ENCODE assay signal across 11 cellular contexts in genomic region chr1:115213130-115213529, GRCh38.
"Had no signal": no experiment of that assay in that cellular context is flagged by ENCODE, and none has a peak within 500 bp of the region (broad histone marks: within the 10 kb centered on the region; RNA-seq: fewer than 3 reads in every experiment).

No MANE protein-coding gene starts in this region.

- H3K9me3 ChIP-seq: HAP-1 had no signal

- H3K4me2 ChIP-seq: GM23338 had no signal

- H2AFZ ChIP-seq: GM23248, GM23338 had no signal

- H3K36me3 ChIP-seq: HAP-1 had no signal

- H3K4me3 ChIP-seq: GM23248, GM23338, HAP-1 had no signal

- H3K9ac ChIP-seq: GM23248 had no signal

- H3K4me1 ChIP-seq: HAP-1 had no signal

- H3K27ac ChIP-seq: GM23248 had no signal

- DNase-seq: GM23248, GOT3, H7, H9, HCEC 1CT, HFFc6 had no signal

- FAIRE-seq: H1, H54 had no signal

- ATAC-seq: GM23338, HCT116 had no signal
